In genomic region chr4:1410491-1411325, GRCh38 we compare ENCODE assay signal across 1 cellular context.
TF ChIP-seq lines count a peak whose summit lies in the region.

No MANE protein-coding gene starts in this region.

TF ChIP-seq in K562, 482 proteins besides CTCF, POLR2A, EP300 and RAD21 (continued from another document and continues in another):
- no peak for TF ChIP-seq MGA (IDR thresholded peaks at IDR 0.05)
- TF ChIP-seq PTTG1 (tag; IDR thresholded peaks at IDR 0.05; ENCODE audit: low read depth), result no peak
- TF ChIP-seq SRSF3 (IDR thresholded peaks at IDR 0.05; ENCODE audit: insufficient read depth, low read length), result no peak
- TF ChIP-seq NCOA1 (IDR thresholded peaks at IDR 0.05; ENCODE audit: low read depth), result peak; percentile 100
- TF ChIP-seq ZNF518B (CRISPR knock-in tag; IDR thresholded peaks at IDR 0.05), result no peak
- TF ChIP-seq POLR2G (IDR thresholded peaks at IDR 0.05; ENCODE audit: low read depth, low read length), result no peak
- TF ChIP-seq ZNF583 (CRISPR knock-in tag; IDR thresholded peaks at IDR 0.05), result peak; percentile 84; the same call in 1 of the 2 replicates
- TF ChIP-seq ZBTB43 (CRISPR knock-in tag; IDR thresholded peaks at IDR 0.05), result peak; percentile 99
- peak; percentile 92 to 100; a peak in 3 of 4 replicates for TF ChIP-seq HDAC1 (IDR thresholded peaks at IDR 0.05)
- peak; percentile 56; the same call in 1 of the 2 replicates for TF ChIP-seq MYC (IDR thresholded peaks at IDR 0.05; ENCODE audit: low read depth, low read length)
- TF ChIP-seq MYC (CRISPR knock-in tag; IDR thresholded peaks at IDR 0.05; ENCODE audit: borderline replicate concordance, low read depth), result peak; percentile 40; the same call in 1 of the 2 replicates
- peak in 1 of 2 experiments; percentile 98; a peak in 2 of 4 replicates for TF ChIP-seq RCOR1 (IDR thresholded peaks at IDR 0.05; ENCODE audit: borderline replicate concordance in 1 of 2, low read depth in 2 of 2, low read length in 2 of 2)
- peak; percentile 93 for TF ChIP-seq USF2 (CRISPR knock-in tag; IDR thresholded peaks at IDR 0.05)
- no peak for TF ChIP-seq ZNF764 (CRISPR knock-in tag; IDR thresholded peaks at IDR 0.05; ENCODE audit: low read depth)
- TF ChIP-seq ZNF696 (CRISPR knock-in tag; conservative IDR thresholded peaks at IDR 0.05), result no peak
- TF ChIP-seq RHOXF2B (CRISPR knock-in tag; conservative IDR thresholded peaks at IDR 0.05), result no peak
- no peak for TF ChIP-seq DEAF1 (CRISPR knock-in tag; IDR thresholded peaks at IDR 0.05)
- no peak for TF ChIP-seq PCBP2 (IDR thresholded peaks at IDR 0.05; ENCODE audit: low read depth, low read length, poor library complexity, severe bottlenecking)
- TF ChIP-seq ZBTB17 (CRISPR knock-in tag; IDR thresholded peaks at IDR 0.05), result 0 out of 2 replicates have a peak, but pooled peaks have one; percentile 56
- no peak for TF ChIP-seq MEF2D (tag; conservative IDR thresholded peaks at IDR 0.05; ENCODE audit: low read depth)
- TF ChIP-seq CREBBP (IDR thresholded peaks at IDR 0.05; ENCODE audit: low read depth, low read length), result no peak
- TF ChIP-seq PATZ1 (CRISPR knock-in tag; IDR thresholded peaks at IDR 0.05; ENCODE audit: borderline replicate concordance), result no peak
- TF ChIP-seq ZNF408 (CRISPR knock-in tag; IDR thresholded peaks at IDR 0.05; ENCODE audit: low read depth), result no peak
- TF ChIP-seq ZNF354B (CRISPR knock-in tag; IDR thresholded peaks at IDR 0.05), result no peak
- peak; percentile 79 for TF ChIP-seq TCF3 (CRISPR knock-in tag; IDR thresholded peaks at IDR 0.05)
- TF ChIP-seq ZKSCAN1 (IDR thresholded peaks at IDR 0.05; ENCODE audit: low read depth, low read length), result no peak
- peak; percentile 99 for TF ChIP-seq IRF2 (CRISPR knock-in tag; IDR thresholded peaks at IDR 0.05)
- no peak for TF ChIP-seq MTF1 (CRISPR knock-in tag; IDR thresholded peaks at IDR 0.05; ENCODE audit: borderline replicate concordance)
- no peak for TF ChIP-seq SNRNP70 (optimal IDR thresholded peaks at IDR 0.05; ENCODE audit: low read depth, low read length)
- peak; percentile 92 for TF ChIP-seq CXXC5 (CRISPR knock-in tag; IDR thresholded peaks at IDR 0.05)
- TF ChIP-seq TFAM (CRISPR knock-in tag; conservative IDR thresholded peaks at IDR 0.05), result no peak
- TF ChIP-seq ZNF175 (CRISPR knock-in tag; IDR thresholded peaks at IDR 0.05; ENCODE audit: low read depth), result peak; percentile 77
- TF ChIP-seq TCF15 (CRISPR knock-in tag; IDR thresholded peaks at IDR 0.05), result 0 out of 2 replicates have a peak, but pooled peaks have one; percentile 50
- TF ChIP-seq ZNF589 (CRISPR knock-in tag; IDR thresholded peaks at IDR 0.05; ENCODE audit: low read depth), result peak; percentile 88
